In the genomic region with DNA sequence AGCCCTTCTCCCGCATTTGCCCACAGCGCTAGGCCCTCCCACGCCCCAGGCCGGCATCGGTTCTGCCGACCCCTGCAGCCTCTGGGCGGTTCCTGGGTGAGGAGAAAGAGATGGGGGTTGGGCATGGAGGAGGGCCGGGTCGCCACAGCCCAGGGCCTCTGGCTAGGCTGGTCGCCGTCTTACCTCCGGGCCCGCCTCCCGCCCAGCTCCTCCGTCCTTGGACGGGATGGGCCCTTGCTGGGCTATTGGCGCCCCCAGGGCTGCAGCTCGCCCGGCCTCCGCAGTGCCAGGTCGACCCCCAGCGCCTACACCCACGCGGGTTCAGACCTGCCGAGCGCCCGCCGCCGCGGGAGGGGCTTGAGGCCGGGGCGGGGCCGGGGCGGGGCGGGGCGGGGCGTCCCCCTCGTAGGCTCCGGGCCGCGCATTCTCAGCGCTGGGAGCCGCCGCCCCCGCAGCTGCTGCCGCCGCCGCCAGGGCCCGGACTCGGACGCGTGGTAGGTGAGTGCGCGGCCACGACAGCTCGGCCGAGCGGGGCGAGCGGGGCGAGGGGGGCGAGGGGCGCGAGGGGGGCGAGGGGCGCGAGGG, we compare ENCODE assay signal across 1 cellular context.
TF ChIP-seq lines count a peak whose summit lies in the region.

Gene CD151, plus strand, starts transcription at position 424 of the 585 bp plus-strand sequence. CDS start 3,118 bp downstream, outside the sequence.

TF ChIP-seq in K562, 482 proteins besides CTCF, POLR2A, EP300 and RAD21 (continued from another document and continues in another):
- 0 out of 2 replicates have a peak, but pooled peaks have one; percentile 43 for TF ChIP-seq ELF1 (tag; IDR thresholded peaks at IDR 0.05)
- TF ChIP-seq MAX (CRISPR knock-in tag; IDR thresholded peaks at IDR 0.05): peak; percentile 29; the same call in 1 of the 2 replicates
- TF ChIP-seq, protein P1, sequence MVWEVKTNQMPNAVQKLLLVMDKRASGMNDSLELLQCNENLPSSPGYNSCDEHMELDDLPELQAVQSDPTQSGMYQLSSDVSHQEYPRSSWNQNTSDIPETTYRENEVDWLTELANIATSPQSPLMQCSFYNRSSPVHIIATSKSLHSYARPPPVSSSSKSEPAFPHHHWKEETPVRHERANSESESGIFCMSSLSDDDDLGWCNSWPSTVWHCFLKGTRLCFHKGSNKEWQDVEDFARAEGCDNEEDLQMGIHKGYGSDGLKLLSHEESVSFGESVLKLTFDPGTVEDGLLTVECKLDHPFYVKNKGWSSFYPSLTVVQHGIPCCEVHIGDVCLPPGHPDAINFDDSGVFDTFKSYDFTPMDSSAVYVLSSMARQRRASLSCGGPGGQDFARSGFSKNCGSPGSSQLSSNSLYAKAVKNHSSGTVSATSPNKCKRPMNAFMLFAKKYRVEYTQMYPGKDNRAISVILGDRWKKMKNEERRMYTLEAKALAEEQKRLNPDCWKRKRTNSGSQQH (CRISPR knock-in tag; IDR thresholded peaks at IDR 0.05): no peak
- no peak for TF ChIP-seq SRSF7 (optimal IDR thresholded peaks at IDR 0.05; ENCODE audit: low read depth, low read length)
- peak; percentile 68; the same call in 1 of the 2 replicates for TF ChIP-seq ZBTB7A (IDR thresholded peaks at IDR 0.05; ENCODE audit: borderline replicate concordance, control insufficient read depth, low read depth, low read length)
- no peak for TF ChIP-seq SMARCA5 (IDR thresholded peaks at IDR 0.05)
- TF ChIP-seq NONO (IDR thresholded peaks at IDR 0.05; ENCODE audit: low read depth in 2 of 2, low read length in 1 of 2): no peak
- TF ChIP-seq ZNF766 (CRISPR knock-in tag; conservative IDR thresholded peaks at IDR 0.05): no peak
- no peak for TF ChIP-seq MXD1 (CRISPR knock-in tag; IDR thresholded peaks at IDR 0.05; ENCODE audit: borderline replicate concordance, poor library complexity, severe bottlenecking)
- TF ChIP-seq MAZ (CRISPR knock-in tag; conservative IDR thresholded peaks at IDR 0.05 in 1 of 2, IDR thresholded peaks at IDR 0.05 in 1 of 2): peak; percentile 74 to 76
- no peak for TF ChIP-seq RUNX1 (IDR thresholded peaks at IDR 0.05; ENCODE audit: low read depth)
- TF ChIP-seq TEAD2 (tag; IDR thresholded peaks at IDR 0.05): no peak
- no peak for TF ChIP-seq ZNF282 (CRISPR knock-in tag; IDR thresholded peaks at IDR 0.05)
- no peak for TF ChIP-seq ZNF347 (CRISPR knock-in tag; IDR thresholded peaks at IDR 0.05; ENCODE audit: low read depth)
- TF ChIP-seq, protein P2, sequence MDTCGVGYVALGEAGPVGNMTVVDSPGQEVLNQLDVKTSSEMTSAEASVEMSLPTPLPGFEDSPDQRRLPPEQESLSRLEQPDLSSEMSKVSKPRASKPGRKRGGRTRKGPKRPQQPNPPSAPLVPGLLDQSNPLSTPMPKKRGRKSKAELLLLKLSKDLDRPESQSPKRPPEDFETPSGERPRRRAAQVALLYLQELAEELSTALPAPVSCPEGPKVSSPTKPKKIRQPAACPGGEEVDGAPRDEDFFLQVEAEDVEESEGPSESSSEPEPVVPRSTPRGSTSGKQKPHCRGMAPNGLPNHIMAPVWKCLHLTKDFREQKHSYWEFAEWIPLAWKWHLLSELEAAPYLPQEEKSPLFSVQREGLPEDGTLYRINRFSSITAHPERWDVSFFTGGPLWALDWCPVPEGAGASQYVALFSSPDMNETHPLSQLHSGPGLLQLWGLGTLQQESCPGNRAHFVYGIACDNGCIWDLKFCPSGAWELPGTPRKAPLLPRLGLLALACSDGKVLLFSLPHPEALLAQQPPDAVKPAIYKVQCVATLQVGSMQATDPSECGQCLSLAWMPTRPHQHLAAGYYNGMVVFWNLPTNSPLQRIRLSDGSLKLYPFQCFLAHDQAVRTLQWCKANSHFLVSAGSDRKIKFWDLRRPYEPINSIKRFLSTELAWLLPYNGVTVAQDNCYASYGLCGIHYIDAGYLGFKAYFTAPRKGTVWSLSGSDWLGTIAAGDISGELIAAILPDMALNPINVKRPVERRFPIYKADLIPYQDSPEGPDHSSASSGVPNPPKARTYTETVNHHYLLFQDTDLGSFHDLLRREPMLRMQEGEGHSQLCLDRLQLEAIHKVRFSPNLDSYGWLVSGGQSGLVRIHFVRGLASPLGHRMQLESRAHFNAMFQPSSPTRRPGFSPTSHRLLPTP (IDR thresholded peaks at IDR 0.05; ENCODE audit: borderline replicate concordance, extremely low read depth, insufficient read length): no peak
- TF ChIP-seq, protein P3, sequence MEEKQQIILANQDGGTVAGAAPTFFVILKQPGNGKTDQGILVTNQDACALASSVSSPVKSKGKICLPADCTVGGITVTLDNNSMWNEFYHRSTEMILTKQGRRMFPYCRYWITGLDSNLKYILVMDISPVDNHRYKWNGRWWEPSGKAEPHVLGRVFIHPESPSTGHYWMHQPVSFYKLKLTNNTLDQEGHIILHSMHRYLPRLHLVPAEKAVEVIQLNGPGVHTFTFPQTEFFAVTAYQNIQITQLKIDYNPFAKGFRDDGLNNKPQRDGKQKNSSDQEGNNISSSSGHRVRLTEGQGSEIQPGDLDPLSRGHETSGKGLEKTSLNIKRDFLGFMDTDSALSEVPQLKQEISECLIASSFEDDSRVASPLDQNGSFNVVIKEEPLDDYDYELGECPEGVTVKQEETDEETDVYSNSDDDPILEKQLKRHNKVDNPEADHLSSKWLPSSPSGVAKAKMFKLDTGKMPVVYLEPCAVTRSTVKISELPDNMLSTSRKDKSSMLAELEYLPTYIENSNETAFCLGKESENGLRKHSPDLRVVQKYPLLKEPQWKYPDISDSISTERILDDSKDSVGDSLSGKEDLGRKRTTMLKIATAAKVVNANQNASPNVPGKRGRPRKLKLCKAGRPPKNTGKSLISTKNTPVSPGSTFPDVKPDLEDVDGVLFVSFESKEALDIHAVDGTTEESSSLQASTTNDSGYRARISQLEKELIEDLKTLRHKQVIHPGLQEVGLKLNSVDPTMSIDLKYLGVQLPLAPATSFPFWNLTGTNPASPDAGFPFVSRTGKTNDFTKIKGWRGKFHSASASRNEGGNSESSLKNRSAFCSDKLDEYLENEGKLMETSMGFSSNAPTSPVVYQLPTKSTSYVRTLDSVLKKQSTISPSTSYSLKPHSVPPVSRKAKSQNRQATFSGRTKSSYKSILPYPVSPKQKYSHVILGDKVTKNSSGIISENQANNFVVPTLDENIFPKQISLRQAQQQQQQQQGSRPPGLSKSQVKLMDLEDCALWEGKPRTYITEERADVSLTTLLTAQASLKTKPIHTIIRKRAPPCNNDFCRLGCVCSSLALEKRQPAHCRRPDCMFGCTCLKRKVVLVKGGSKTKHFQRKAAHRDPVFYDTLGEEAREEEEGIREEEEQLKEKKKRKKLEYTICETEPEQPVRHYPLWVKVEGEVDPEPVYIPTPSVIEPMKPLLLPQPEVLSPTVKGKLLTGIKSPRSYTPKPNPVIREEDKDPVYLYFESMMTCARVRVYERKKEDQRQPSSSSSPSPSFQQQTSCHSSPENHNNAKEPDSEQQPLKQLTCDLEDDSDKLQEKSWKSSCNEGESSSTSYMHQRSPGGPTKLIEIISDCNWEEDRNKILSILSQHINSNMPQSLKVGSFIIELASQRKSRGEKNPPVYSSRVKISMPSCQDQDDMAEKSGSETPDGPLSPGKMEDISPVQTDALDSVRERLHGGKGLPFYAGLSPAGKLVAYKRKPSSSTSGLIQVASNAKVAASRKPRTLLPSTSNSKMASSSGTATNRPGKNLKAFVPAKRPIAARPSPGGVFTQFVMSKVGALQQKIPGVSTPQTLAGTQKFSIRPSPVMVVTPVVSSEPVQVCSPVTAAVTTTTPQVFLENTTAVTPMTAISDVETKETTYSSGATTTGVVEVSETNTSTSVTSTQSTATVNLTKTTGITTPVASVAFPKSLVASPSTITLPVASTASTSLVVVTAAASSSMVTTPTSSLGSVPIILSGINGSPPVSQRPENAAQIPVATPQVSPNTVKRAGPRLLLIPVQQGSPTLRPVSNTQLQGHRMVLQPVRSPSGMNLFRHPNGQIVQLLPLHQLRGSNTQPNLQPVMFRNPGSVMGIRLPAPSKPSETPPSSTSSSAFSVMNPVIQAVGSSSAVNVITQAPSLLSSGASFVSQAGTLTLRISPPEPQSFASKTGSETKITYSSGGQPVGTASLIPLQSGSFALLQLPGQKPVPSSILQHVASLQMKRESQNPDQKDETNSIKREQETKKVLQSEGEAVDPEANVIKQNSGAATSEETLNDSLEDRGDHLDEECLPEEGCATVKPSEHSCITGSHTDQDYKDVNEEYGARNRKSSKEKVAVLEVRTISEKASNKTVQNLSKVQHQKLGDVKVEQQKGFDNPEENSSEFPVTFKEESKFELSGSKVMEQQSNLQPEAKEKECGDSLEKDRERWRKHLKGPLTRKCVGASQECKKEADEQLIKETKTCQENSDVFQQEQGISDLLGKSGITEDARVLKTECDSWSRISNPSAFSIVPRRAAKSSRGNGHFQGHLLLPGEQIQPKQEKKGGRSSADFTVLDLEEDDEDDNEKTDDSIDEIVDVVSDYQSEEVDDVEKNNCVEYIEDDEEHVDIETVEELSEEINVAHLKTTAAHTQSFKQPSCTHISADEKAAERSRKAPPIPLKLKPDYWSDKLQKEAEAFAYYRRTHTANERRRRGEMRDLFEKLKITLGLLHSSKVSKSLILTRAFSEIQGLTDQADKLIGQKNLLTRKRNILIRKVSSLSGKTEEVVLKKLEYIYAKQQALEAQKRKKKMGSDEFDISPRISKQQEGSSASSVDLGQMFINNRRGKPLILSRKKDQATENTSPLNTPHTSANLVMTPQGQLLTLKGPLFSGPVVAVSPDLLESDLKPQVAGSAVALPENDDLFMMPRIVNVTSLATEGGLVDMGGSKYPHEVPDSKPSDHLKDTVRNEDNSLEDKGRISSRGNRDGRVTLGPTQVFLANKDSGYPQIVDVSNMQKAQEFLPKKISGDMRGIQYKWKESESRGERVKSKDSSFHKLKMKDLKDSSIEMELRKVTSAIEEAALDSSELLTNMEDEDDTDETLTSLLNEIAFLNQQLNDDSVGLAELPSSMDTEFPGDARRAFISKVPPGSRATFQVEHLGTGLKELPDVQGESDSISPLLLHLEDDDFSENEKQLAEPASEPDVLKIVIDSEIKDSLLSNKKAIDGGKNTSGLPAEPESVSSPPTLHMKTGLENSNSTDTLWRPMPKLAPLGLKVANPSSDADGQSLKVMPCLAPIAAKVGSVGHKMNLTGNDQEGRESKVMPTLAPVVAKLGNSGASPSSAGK (IDR thresholded peaks at IDR 0.05): no peak
- TF ChIP-seq ZNF253 (CRISPR knock-in tag; conservative IDR thresholded peaks at IDR 0.05): no peak
- TF ChIP-seq NCOA1 (IDR thresholded peaks at IDR 0.05; ENCODE audit: low read depth): no peak
- TF ChIP-seq PURB (CRISPR knock-in tag; IDR thresholded peaks at IDR 0.05; ENCODE audit: low read depth): no peak
- TF ChIP-seq KLF6 (CRISPR knock-in tag; IDR thresholded peaks at IDR 0.05; ENCODE audit: borderline replicate concordance): no peak
- no peak for TF ChIP-seq YY1 (IDR thresholded peaks at IDR 0.05; ENCODE audit: borderline replicate concordance in 1 of 3, control insufficient read depth in 1 of 3, extremely low read depth in 1 of 3, insufficient read depth in 3 of 3, insufficient read length in 1 of 3, insufficient replicate concordance in 2 of 3, low read depth in 1 of 3, low read length in 2 of 3)
- TF ChIP-seq FOXM1 (IDR thresholded peaks at IDR 0.05; ENCODE audit: low read depth): no peak
- TF ChIP-seq FOXM1 (CRISPR knock-in tag; IDR thresholded peaks at IDR 0.05; ENCODE audit: low read depth): no peak
- TF ChIP-seq KLF1 (tag; IDR thresholded peaks at IDR 0.05): no peak
- TF ChIP-seq RBM39 (optimal IDR thresholded peaks at IDR 0.05; ENCODE audit: low read depth, low read length): peak; percentile 46
- TF ChIP-seq ZFPM2 (CRISPR knock-in tag; IDR thresholded peaks at IDR 0.05): no peak
- TF ChIP-seq, protein P4, sequence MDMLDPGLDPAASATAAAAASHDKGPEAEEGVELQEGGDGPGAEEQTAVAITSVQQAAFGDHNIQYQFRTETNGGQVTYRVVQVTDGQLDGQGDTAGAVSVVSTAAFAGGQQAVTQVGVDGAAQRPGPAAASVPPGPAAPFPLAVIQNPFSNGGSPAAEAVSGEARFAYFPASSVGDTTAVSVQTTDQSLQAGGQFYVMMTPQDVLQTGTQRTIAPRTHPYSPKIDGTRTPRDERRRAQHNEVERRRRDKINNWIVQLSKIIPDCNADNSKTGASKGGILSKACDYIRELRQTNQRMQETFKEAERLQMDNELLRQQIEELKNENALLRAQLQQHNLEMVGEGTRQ (CRISPR knock-in tag; IDR thresholded peaks at IDR 0.05): no peak
- TF ChIP-seq ILF3 (IDR thresholded peaks at IDR 0.05; ENCODE audit: borderline replicate concordance): no peak
- TF ChIP-seq CBX2 (IDR thresholded peaks at IDR 0.05; ENCODE audit: insufficient read depth, low read length, poor library complexity, severe bottlenecking): no peak
- TF ChIP-seq ZNF699 (CRISPR knock-in tag; IDR thresholded peaks at IDR 0.05; ENCODE audit: insufficient replicate concordance): no peak
- TF ChIP-seq ZNF12 (CRISPR knock-in tag; IDR thresholded peaks at IDR 0.05): no peak
- TF ChIP-seq POLR2B (IDR thresholded peaks at IDR 0.05; ENCODE audit: low read depth, partially characterized antibody): peak; percentile 27
- TF ChIP-seq, protein P5, sequence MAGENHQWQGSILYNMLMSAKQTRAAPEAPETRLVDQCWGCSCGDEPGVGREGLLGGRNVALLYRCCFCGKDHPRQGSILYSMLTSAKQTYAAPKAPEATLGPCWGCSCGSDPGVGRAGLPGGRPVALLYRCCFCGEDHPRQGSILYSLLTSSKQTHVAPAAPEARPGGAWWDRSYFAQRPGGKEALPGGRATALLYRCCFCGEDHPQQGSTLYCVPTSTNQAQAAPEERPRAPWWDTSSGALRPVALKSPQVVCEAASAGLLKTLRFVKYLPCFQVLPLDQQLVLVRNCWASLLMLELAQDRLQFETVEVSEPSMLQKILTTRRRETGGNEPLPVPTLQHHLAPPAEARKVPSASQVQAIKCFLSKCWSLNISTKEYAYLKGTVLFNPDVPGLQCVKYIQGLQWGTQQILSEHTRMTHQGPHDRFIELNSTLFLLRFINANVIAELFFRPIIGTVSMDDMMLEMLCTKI (IDR thresholded peaks at IDR 0.05; ENCODE audit: partially characterized antibody): no peak
- no peak for TF ChIP-seq TSC22D4 (tag; IDR thresholded peaks at IDR 0.05)
- TF ChIP-seq DEAF1 (CRISPR knock-in tag; IDR thresholded peaks at IDR 0.05): no peak
- TF ChIP-seq MTA2 (IDR thresholded peaks at IDR 0.05; ENCODE audit: low read depth): no peak
- no peak for TF ChIP-seq ETV6 (IDR thresholded peaks at IDR 0.05; ENCODE audit: borderline replicate concordance in 1 of 2, low read depth in 2 of 2, low read length in 1 of 2)
- no peak for TF ChIP-seq ETV6 (CRISPR knock-in tag; IDR thresholded peaks at IDR 0.05; ENCODE audit: borderline replicate concordance)
- no peak for TF ChIP-seq ADNP (tag; IDR thresholded peaks at IDR 0.05)
